In the genomic region with DNA sequence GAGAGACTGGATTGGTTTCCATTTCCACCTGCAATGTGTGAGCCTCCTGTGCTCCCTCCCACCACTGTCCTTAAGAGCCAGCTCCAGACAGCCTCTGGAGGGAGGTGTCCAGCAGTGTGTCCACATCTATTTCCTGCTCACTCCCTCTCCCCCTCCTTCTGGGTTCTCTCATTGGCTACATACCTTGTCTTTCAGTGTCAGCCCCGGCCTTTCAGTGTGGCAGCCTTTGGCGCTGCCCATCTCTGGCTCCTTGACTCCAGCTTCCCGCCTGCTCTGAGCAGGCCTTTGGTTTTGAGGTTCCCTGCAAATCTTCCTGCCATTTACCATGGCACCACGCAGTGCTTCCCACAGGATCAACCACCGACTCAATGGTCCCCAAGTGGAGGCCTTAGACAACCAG, we compare ENCODE assay signal across 23 cellular contexts. TPM values are rescaled to one million over a fixed set of nuclear protein-coding genes. Genes with fewer than 3 reads are reported as not detected.
DNase-seq lines count a peak whose midpoint lies in the region; TF ChIP-seq lines count a peak whose summit lies in the region.
"Had no signal": no experiment of that assay in that cellular context is flagged by ENCODE, and none has a peak within 500 bp of the region (broad histone marks: within the 10 kb centered on the region; RNA-seq: fewer than 3 reads in every experiment).

No MANE protein-coding gene starts in this region.

- no peak for TF ChIP-seq POLR2A in thyroid gland (IDR thresholded peaks at IDR 0.05)

- H3K18ac ChIP-seq in mesendoderm (ENCODE audit: low read length) = no peak overlapping the region

- H3K9me3 ChIP-seq in thyroid gland = no peaks in the 10 kb centered on the region
- H3K9me3 ChIP-seq: gastrocnemius medialis, suprapubic skin had no signal

- H3K56ac ChIP-seq in mesendoderm (ENCODE audit: low read length) = no peak overlapping the region

- TF ChIP-seq RAD21 in Ishikawa (IDR thresholded peaks at IDR 0.05; ENCODE audit: low read depth) = no peak

- no peak overlapping the region for H2AK5ac ChIP-seq in mesendoderm (ENCODE audit: low read length)

- no peaks in the 10 kb centered on the region for H3K36me3 ChIP-seq in mesendoderm (ENCODE audit: control insufficient read depth, insufficient read depth, low read length)
- no peaks in the 10 kb centered on the region for H3K36me3 ChIP-seq in thyroid gland
- H3K36me3 ChIP-seq: gastrocnemius medialis, suprapubic skin had no signal

- H3K27ac ChIP-seq in mesendoderm (ENCODE audit: low read depth, low read length) (no peak overlapping the region), thyroid gland (peak overlapping the region in 1 of 3 donors; percentile 5)
- H3K27ac ChIP-seq: epithelial cell of prostate, gastrocnemius medialis, GM23248, suprapubic skin had no signal

- TF ChIP-seq CTCF in thyroid gland (IDR thresholded peaks at IDR 0.05) = no peak

- no peak overlapping the region for H3K9ac ChIP-seq in mesendoderm (ENCODE audit: low read length)
- H3K9ac ChIP-seq: GM23248 had no signal

- no peak overlapping the region for H3K4ac ChIP-seq in mesendoderm (ENCODE audit: low read depth, low read length)

- no CpG with 5 or more reads among the region's 5 CpGs for WGBS in mesendoderm (ENCODE audit: extremely low coverage, insufficient coverage, low lambda C conversion rate)
- WGBS in thyroid gland, 2 donors = 95% methylated on average over 5 of the region's 5 CpGs

- no peak overlapping the region for H2BK15ac ChIP-seq in mesendoderm (replicated peaks; ENCODE audit: low read depth)

- no peaks in the 10 kb centered on the region for H3K79me1 ChIP-seq in mesendoderm (ENCODE audit: low read length)

- no peak overlapping the region for H2BK120ac ChIP-seq in mesendoderm (ENCODE audit: low read depth, low read length)

- H3K4me3 ChIP-seq in mesendoderm (ENCODE audit: low read length) = no peak overlapping the region
- no peak overlapping the region for H3K4me3 ChIP-seq in thyroid gland (replicated peaks in 1 of 3)
- H3K4me3 ChIP-seq: gastrocnemius medialis, GM12878, GM23248, suprapubic skin had no signal

- H4K8ac ChIP-seq in mesendoderm (ENCODE audit: low read depth, low read length) = no peak overlapping the region

- H2BK5ac ChIP-seq in mesendoderm (ENCODE audit: low read length) = no peak overlapping the region

- intact Hi-C loops in thyroid gland (cut with DNase I) = no loop called here

- DNase-seq in EL (peak; percentile 19), SW480 (ENCODE audit: low spot score) (peak; percentile 52), mesendoderm (peak; percentile 42), NOMO-1 treated with dmso at 0.1 percent for 144 hours (lab: John Stamatoyannopoulos, UW; ENCODE audit: unreplicated experiment) (no peak), NCI-H446 (lab: John Stamatoyannopoulos, UW) (no peak), thyroid gland (no peak), NCI-H1092 (lab: John Stamatoyannopoulos, UW) (no peak)
- DNase-seq: activated CD8-positive, alpha-beta memory T cell treated with anti-CD3 and anti-CD28 coated beads for 24 hours; activated naive CD4-positive, alpha-beta T cell treated with anti-CD3 and anti-CD28 coated beads, Interleukin-2, amount 50 U/mL, for 16 hours; aorta; central memory CD4-positive, alpha-beta T cell; gastrocnemius medialis; GM23248; Karpas-422; kidney; natural killer cell; NCI-H1092 treated with DMSO at 0.1 percent for 48 hours; NCI-H774; T1000 had no signal

- H3K4me1 ChIP-seq in mesendoderm (ENCODE audit: control insufficient read depth, low read depth, low read length) = no peaks in the 10 kb centered on the region
- no peaks in the 10 kb centered on the region for H3K4me1 ChIP-seq in thyroid gland
- H3K4me1 ChIP-seq: gastrocnemius medialis, suprapubic skin had no signal

- no peak overlapping the region for H3K23ac ChIP-seq in mesendoderm (ENCODE audit: low read length)

- H4K5ac ChIP-seq in mesendoderm (ENCODE audit: low read length) = no peak overlapping the region

- H3K27me3 ChIP-seq in mesendoderm (ENCODE audit: insufficient read depth, low read length, poor library complexity) (no peaks in the 10 kb centered on the region), thyroid gland (no peaks in the 10 kb centered on the region)
- H3K27me3 ChIP-seq: gastrocnemius medialis, suprapubic skin had no signal

- no peak for TF ChIP-seq EP300 in Ishikawa (IDR thresholded peaks at IDR 0.05; ENCODE audit: borderline replicate concordance)

- no peak overlapping the region for H3K4me2 ChIP-seq in mesendoderm (ENCODE audit: low read length)

- H3K79me2 ChIP-seq in mesendoderm (ENCODE audit: control insufficient read depth, insufficient read depth, low read length) = no peaks in the 10 kb centered on the region

TF ChIP-seq in Ishikawa, 13 proteins besides CTCF, POLR2A, EP300 and RAD21:
- TF ChIP-seq, protein P1, sequence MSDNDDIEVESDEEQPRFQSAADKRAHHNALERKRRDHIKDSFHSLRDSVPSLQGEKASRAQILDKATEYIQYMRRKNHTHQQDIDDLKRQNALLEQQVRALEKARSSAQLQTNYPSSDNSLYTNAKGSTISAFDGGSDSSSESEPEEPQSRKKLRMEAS (IDR thresholded peaks at IDR 0.05) = peak; percentile 22; the same call in 1 of the 2 replicates
- TF ChIP-seq REST (IDR thresholded peaks at IDR 0.05; ENCODE audit: low read depth) = no peak

RNA-seq across cellular contexts. Expression of gene PTPRJ, which starts 19.0 kb away (rescaled TPM):
- polyA plus RNA-seq in mesendoderm (2013, experiment 1 of 2) = 8.7 TPM
- 8.4 TPM for polyA plus RNA-seq in mesendoderm (2013, experiment 2 of 2)
- 10 to 100 TPM; 45.4 to 81.9 (median 58.6) TPM for total RNA-seq in thyroid gland

Comparison
In these comparisons a context has a peak if more than half of its experiments do, and no peak if none do; other contexts are left out.
1. DNase-seq: peak in EL (single experiment), SW480 (single experiment) and mesendoderm (single experiment); none in NOMO-1 treated with dmso at 0.1 percent for 144 hours (single experiment), NCI-H446 (0 of 2), thyroid gland (0 of 2) and NCI-H1092 (single experiment).